Comparison of ENCODE assay signal across 9 cellular contexts in the genomic region with DNA sequence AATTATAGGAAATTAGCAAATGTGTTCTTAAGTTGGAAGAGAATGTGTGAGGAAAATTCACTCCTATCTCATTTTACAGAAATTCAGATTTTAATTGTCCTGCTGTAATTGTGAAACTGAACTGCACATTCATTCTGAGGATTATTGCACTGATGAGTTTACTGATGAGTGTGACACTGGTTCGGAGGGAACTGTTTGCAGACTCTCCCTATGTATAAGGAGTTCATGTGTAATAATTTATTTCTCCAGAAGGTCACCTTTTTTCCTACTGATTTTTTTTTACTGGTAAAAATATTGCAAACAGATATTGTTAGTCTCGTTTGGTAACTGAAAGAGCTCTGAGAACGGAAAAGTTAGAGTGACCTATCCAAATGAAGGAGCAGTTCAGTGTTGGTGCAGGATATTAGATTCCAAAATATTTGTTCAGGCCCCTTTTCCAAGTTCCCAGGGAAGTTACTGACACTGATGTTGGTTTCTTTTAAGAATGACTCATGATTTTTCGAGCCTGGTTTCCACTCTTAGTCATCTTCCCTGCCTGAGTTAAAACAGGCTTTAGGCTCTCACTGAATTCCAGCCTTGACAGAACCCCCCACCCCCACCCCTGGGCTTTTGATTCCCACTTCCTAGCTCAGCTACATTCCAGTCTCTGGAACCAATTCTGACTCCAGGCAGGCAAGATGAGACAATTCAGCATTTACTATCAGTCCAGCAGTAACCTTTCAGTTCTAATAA. TPM values are rescaled to one million over a fixed set of nuclear protein-coding genes. Genes with fewer than 3 reads are reported as not detected.
DNase-seq lines count a peak whose midpoint lies in the region; ATAC-seq and TF ChIP-seq lines count a peak whose summit lies in the region.
"Had no signal": no experiment of that assay in that cellular context is flagged by ENCODE, and none has a peak within 500 bp of the region (broad histone marks: within the 10 kb centered on the region; RNA-seq: fewer than 3 reads in every experiment).

No MANE protein-coding gene starts in this region.

- peak overlapping the region; percentile 27 for H3K4me2 ChIP-seq in KMS-11

- TF ChIP-seq POLR2A in body of pancreas (IDR thresholded peaks at IDR 0.05) (no peak), stomach (IDR thresholded peaks at IDR 0.05) (no peak)

- peaks cover 5% of the 10 kb centered on the region; the same call in 1 of the 2 replicates for H3K79me2 ChIP-seq in KMS-11 (ENCODE audit: insufficient read depth, low read depth)

- DNase-seq in DMS 273 (lab: John Stamatoyannopoulos, UW; ENCODE audit: unreplicated experiment) (peak; percentile 24), DMS 273 treated with DMSO at 0.1 percent for 48 hours (lab: John Stamatoyannopoulos, UW) (no peak), body of pancreas (peak in 3 of 4 donors; percentile 15 to 54 (median 27)), inferior parietal cortex (ENCODE audit: extremely low spot score) (peak; percentile 36), stomach (no peak), DMS114 treated with DMSO at 0.1 percent for 48 hours (lab: John Stamatoyannopoulos, UW; ENCODE audit: unreplicated experiment) (no peak), NCI-H82 (lab: John Stamatoyannopoulos, UW) (no peak)

- TF ChIP-seq EP300 in stomach (IDR thresholded peaks at IDR 0.05): no peak

- no peaks in the 10 kb centered on the region for H3K36me3 ChIP-seq in KMS-11 (ENCODE audit: insufficient read depth)
- no peaks in the 10 kb centered on the region for H3K36me3 ChIP-seq in body of pancreas (replicated peaks in 1 of 2; ENCODE audit: insufficient read depth in 1 of 2, low read depth in 2 of 2)
- H3K36me3 ChIP-seq in stomach: no peaks in the 10 kb centered on the region

- H3K4me3 ChIP-seq in KMS-11 (IDR thresholded peaks at IDR 0.05; ENCODE audit: insufficient read depth, low read depth, low read length) (no peak overlapping the region), body of pancreas (no peak overlapping the region), stomach (no peak overlapping the region)

- TF ChIP-seq CTCF in KMS-11 (conservative IDR thresholded peaks at IDR 0.05; ENCODE audit: low read depth, low read length) (no peak), body of pancreas (IDR thresholded peaks at IDR 0.05) (peak in 1 of 7 experiments; percentile 7), stomach (IDR thresholded peaks at IDR 0.05) (no peak)

- no peak overlapping the region for H2AFZ ChIP-seq in KMS-11 (ENCODE audit: low read depth)

- 9 to 13% methylated on average over 4 of the region's 4 CpGs for WGBS in body of pancreas, 2 donors
- WGBS in stomach, 5 donors: 19 to 28% (median 27%) methylated on average over 4 of the region's 4 CpGs

- H3K9me3 ChIP-seq in body of pancreas (no peaks in the 10 kb centered on the region), stomach (no peaks in the 10 kb centered on the region)

- no peaks in the 10 kb centered on the region for H4K20me1 ChIP-seq in KMS-11 (ENCODE audit: insufficient read depth)

- peak overlapping the region; percentile 19; the same call in 1 of the 2 replicates for H3K27ac ChIP-seq in KMS-11
- peak overlapping the region; percentile 41 to 88 (median 86) for H3K27ac ChIP-seq in body of pancreas
- H3K27ac ChIP-seq in stomach: peak overlapping the region in 4 of 5 donors; percentile 76 to 85 (median 84)
- H3K27ac ChIP-seq: 22Rv1 had no signal

- H3K27me3 ChIP-seq in KMS-11 (ENCODE audit: insufficient read depth, low read depth): no peaks in the 10 kb centered on the region
- no peaks in the 10 kb centered on the region for H3K27me3 ChIP-seq in body of pancreas
- H3K27me3 ChIP-seq in stomach: no peaks in the 10 kb centered on the region

- peak overlapping the region; percentile 2; the same call in 1 of the 2 replicates for H3K9ac ChIP-seq in KMS-11

- H3K4me1 ChIP-seq in KMS-11 (ENCODE audit: low read depth, poor library complexity, severe bottlenecking) (peaks cover 48% of the 10 kb centered on the region), body of pancreas (peaks cover 53% of the 10 kb centered on the region), stomach (peaks cover 17 to 53% (median 44%) of the 10 kb centered on the region in 4 donors)

- ATAC-seq in body of pancreas: peak; percentile 79

- intact Hi-C loops in body of pancreas (cut with DNase I) (no loop called here), stomach (cut with DNase I; ENCODE audit: low total_unique reads) (no loop called here)

RNA-seq across cellular contexts. Expression of a gene that starts 18.4 kb away (rescaled TPM):
- total RNA-seq in body of pancreas (10 to 100 TPM; 24.4 to 28.0 TPM), stomach (10 to 100 TPM in 4 of 5 donors, 1 to 10 TPM in 1; 8.1 to 78.8 (median 43.3) TPM)
- polyA plus RNA-seq in stomach: 1 to 10 TPM; 4.4 to 7.3 (median 4.7) TPM

Comparison
In these comparisons a context has a peak if more than half of its experiments do, and no peak if none do; other contexts are left out.
1. DNase-seq: peak in DMS 273 (single experiment), body of pancreas (3 of 4) and inferior parietal cortex (single experiment); none in DMS 273 treated with DMSO at 0.1 percent for 48 hours (single experiment), stomach (single experiment), DMS114 treated with DMSO at 0.1 percent for 48 hours (single experiment) and NCI-H82 (single experiment).
2. H3K27ac ChIP-seq: peak in every context shown above with its lines; median percentile 86 in body of pancreas; 84 in stomach; 19 in KMS-11.